Comparison of ENCODE assay signal across 5 cellular contexts in genomic region chr9:73799446-73799845, GRCh38.
"Had no signal": no experiment of that assay in that cellular context is flagged by ENCODE, and none has a peak within 500 bp of the region (broad histone marks: within the 10 kb centered on the region; RNA-seq: fewer than 3 reads in every experiment).

No MANE protein-coding gene starts in this region.

- H3K4me3 Mint-ChIP-seq: GM23338, H9 had no signal

- DNase-seq: H9, HCEC 1CT, IMR-90 had no signal

- ATAC-seq: GM23338, K562 had no signal

- H3K4me1 Mint-ChIP-seq: GM23338, H9 had no signal

- H3K27ac Mint-ChIP-seq: GM23338, H9 had no signal

- H3K4me3 ChIP-seq: GM23338, K562 had no signal

- H3K9me3 Mint-ChIP-seq: GM23338 had no signal

- H3K4me2 ChIP-seq: GM23338 had no signal
